Comparison of ENCODE assay signal across 28 cellular contexts in genomic region chr19:49229416-49229815, GRCh38.
"Had no signal": no experiment of that assay in that cellular context is flagged by ENCODE, and none has a peak within 500 bp of the region (broad histone marks: within the 10 kb centered on the region; RNA-seq: fewer than 3 reads in every experiment).

No MANE protein-coding gene starts in this region.

- H3K27ac ChIP-seq: esophagus muscularis mucosa, foreskin keratinocyte, gastrocnemius medialis, heart left ventricle had no signal

- H3K4me1 ChIP-seq: foreskin keratinocyte, gastrocnemius medialis had no signal

- DNase-seq: activated CD4-positive, alpha-beta memory T cell treated with anti-CD3 and anti-CD28 coated beads for 36 hours; activated CD4-positive, alpha-beta T cell treated with anti-CD3 and anti-CD28 coated beads for 36 hours; activated CD4-positive, alpha-beta T cell treated with anti-CD3 and anti-CD28 coated beads, Interleukin-2, amount 10 ng/mL, durations not matched to agents 24 days and 14 days; activated CD4-positive, CD25-positive, alpha-beta regulatory T cell; activated CD4-positive, CD25-positive, alpha-beta regulatory T cell treated with anti-CD3 and anti-CD28 coated beads, Interleukin-2, amount 50 U/mL, for 72 hours; activated CD8-positive, alpha-beta memory T cell treated with anti-CD3 and anti-CD28 coated beads, Interleukin-2, amount 10 ng/mL, durations not matched to agents 7 days and 5 days; activated CD8-positive, alpha-beta memory T cell treated with anti-CD3 and anti-CD28 coated beads, Interleukin-2, amount 50 U/mL, for 4 hours; activated CD8-positive, alpha-beta T cell treated with anti-CD3 and anti-CD28 coated beads, Interleukin-2, amount 10 ng/mL, durations not matched to agents 7 days and 5 days; activated gamma-delta T cell treated with Interleukin-2 at 50 U/mL for 16 hours; activated naive CD4-positive, alpha-beta T cell treated with anti-CD3 and anti-CD28 coated beads, Interleukin-2, amount 50 U/mL, for 16 hours; activated naive CD4-positive, alpha-beta T cell treated with Interleukin-2 at 50 U/mL for 16 hours; activated T-cell treated with anti-CD3 and anti-CD28 coated beads, Interleukin-2, amount 50 U/mL, for 1 hour; activated T-cell treated with anti-CD3 and anti-CD28 coated beads, Interleukin-2, amount 50 U/mL, for 48 hours; amniotic stem cell; anterior cingulate cortex; central memory CD4-positive, alpha-beta T cell; cerebellar nuclear complex; cortex of kidney; dermis blood vessel endothelial cell; effector CD4-positive, alpha-beta T cell; effector memory CD8-positive, alpha-beta T cell; erythroblast; foreskin keratinocyte; gastrocnemius medialis; glutamatergic neuron; heart left ventricle; T-helper 2 cell had no signal

- H3K27me3 ChIP-seq: esophagus muscularis mucosa, foreskin keratinocyte, gastrocnemius medialis, heart left ventricle had no signal

- H3K9me3 ChIP-seq: esophagus muscularis mucosa, gastrocnemius medialis had no signal

- H3K4me3 ChIP-seq: esophagus muscularis mucosa, gastrocnemius medialis, heart left ventricle had no signal

- H3K36me3 ChIP-seq: esophagus muscularis mucosa, gastrocnemius medialis had no signal

- ATAC-seq: activated CD4-positive, alpha-beta T cell treated with anti-CD3 and anti-CD28 coated beads for 36 hours; activated CD8-positive, alpha-beta memory T cell treated with anti-CD3 and anti-CD28 coated beads, Interleukin-2, amount 10 ng/mL, durations not matched to agents 7 days and 5 days; activated CD8-positive, alpha-beta T cell treated with anti-CD3 and anti-CD28 coated beads, Interleukin-2, amount 10 ng/mL, durations not matched to agents 7 days and 5 days; effector memory CD8-positive, alpha-beta T cell; foreskin keratinocyte; gastrocnemius medialis; heart left ventricle had no signal
